Comparison of ENCODE assay signal across 32 cellular contexts in the genomic region with DNA sequence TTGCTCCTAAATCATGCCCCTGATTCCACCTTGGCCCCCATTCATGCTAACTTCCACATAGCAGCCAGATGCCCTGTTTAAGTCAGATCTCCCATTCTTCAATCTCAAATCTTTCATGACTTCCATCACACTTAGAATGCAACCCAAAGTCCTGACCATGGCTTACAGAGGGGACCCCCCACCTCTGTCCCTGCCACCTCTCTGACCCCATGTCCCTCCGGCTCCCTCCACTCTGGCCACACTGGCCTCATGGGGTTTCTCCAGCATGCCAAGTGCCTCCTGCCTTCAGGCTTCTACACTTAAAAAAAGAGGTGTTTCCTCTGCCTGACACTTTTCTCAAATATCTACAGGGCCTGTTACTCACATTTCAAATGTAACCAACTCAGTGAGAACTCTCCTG.
A peak's percentile ranks its signal among the peaks of the same experiment; 100 is the strongest.
DNase-seq lines count a peak whose midpoint lies in the region; ATAC-seq and TF ChIP-seq lines count a peak whose summit lies in the region.
"Had no signal": no experiment of that assay in that cellular context is flagged by ENCODE, and none has a peak within 500 bp of the region (broad histone marks: within the 10 kb centered on the region; RNA-seq: fewer than 3 reads in every experiment).

No MANE protein-coding gene starts in this region.

- intact Hi-C loops in esophagus muscularis mucosa (cut with DNase I) (no loop called here), body of pancreas (cut with DNase I) (no loop called here)

- peaks cover 0 to 15% (median 7%) of the 10 kb centered on the region in 4 donors for H3K9me3 ChIP-seq in esophagus muscularis mucosa
- H3K9me3 ChIP-seq in body of pancreas = no peaks in the 10 kb centered on the region
- H3K9me3 ChIP-seq: BE2C, Caco-2 had no signal

- no peak overlapping the region for H3K4me3 Mint-ChIP-seq in osteocyte (ENCODE audit: unreplicated experiment)
- H3K4me3 Mint-ChIP-seq in progenitor cell of endocrine pancreas (ENCODE audit: low read depth) = no peak overlapping the region
- H3K4me3 Mint-ChIP-seq: B cell; CD14-positive monocyte; CD4-positive, alpha-beta memory T cell; CD4-positive, alpha-beta T cell; CD4-positive, CD25-positive, alpha-beta regulatory T cell; CD8-positive, alpha-beta memory T cell; CD8-positive, alpha-beta T cell had no signal

- H3K27me3 ChIP-seq in esophagus muscularis mucosa (no peaks in the 10 kb centered on the region), body of pancreas (no peaks in the 10 kb centered on the region)
- H3K27me3 ChIP-seq: BE2C; BLaER1; BLaER1 treated with 17β-estradiol and CSF1 and Interleukin-3, amounts not matched to agents 10 nM and 100 nM had no signal

- H3K36me3 ChIP-seq in esophagus muscularis mucosa (no peaks in the 10 kb centered on the region), body of pancreas (replicated peaks in 1 of 2; ENCODE audit: insufficient read depth in 1 of 2, low read depth in 2 of 2) (no peaks in the 10 kb centered on the region)
- H3K36me3 ChIP-seq: BE2C; BLaER1; BLaER1 treated with 17β-estradiol and CSF1 and Interleukin-3, amounts not matched to agents 10 nM and 100 nM had no signal

- TF ChIP-seq CTCF in esophagus muscularis mucosa (IDR thresholded peaks at IDR 0.05) (no peak), osteocyte (IDR thresholded peaks at IDR 0.05) (no peak), progenitor cell of endocrine pancreas (IDR thresholded peaks at IDR 0.05; ENCODE audit: unreplicated experiment) (no peak), body of pancreas (IDR thresholded peaks at IDR 0.05) (no peak)

- H3K4me1 Mint-ChIP-seq in osteocyte (ENCODE audit: unreplicated experiment) (no peaks in the 10 kb centered on the region), progenitor cell of endocrine pancreas (ENCODE audit: low read depth) (no peaks in the 10 kb centered on the region)
- H3K4me1 Mint-ChIP-seq: B cell; CD14-positive monocyte; CD4-positive, alpha-beta memory T cell; CD4-positive, CD25-positive, alpha-beta regulatory T cell; CD8-positive, alpha-beta memory T cell had no signal

- no peaks in the 10 kb centered on the region for H3K4me1 ChIP-seq in esophagus muscularis mucosa
- H3K4me1 ChIP-seq in body of pancreas = no peaks in the 10 kb centered on the region
- H3K4me1 ChIP-seq: A549; BE2C; BLaER1; BLaER1 treated with 17β-estradiol and CSF1 and Interleukin-3, amounts not matched to agents 10 nM and 100 nM; Caco-2 had no signal

- no peak for ATAC-seq in body of pancreas
- ATAC-seq: A549; CD8-positive, alpha-beta T cell had no signal

- H3K36me3 Mint-ChIP-seq in osteocyte (ENCODE audit: unreplicated experiment) (no peaks in the 10 kb centered on the region), progenitor cell of endocrine pancreas (ENCODE audit: insufficient read depth) (no peaks in the 10 kb centered on the region)
- H3K36me3 Mint-ChIP-seq: CD14-positive monocyte; CD4-positive, alpha-beta memory T cell; CD4-positive, CD25-positive, alpha-beta regulatory T cell; CD8-positive, alpha-beta T cell had no signal

- no peak for TF ChIP-seq EP300 in esophagus muscularis mucosa (IDR thresholded peaks at IDR 0.05)

- peaks cover 13% of the 10 kb centered on the region for H3K9me3 Mint-ChIP-seq in osteocyte (ENCODE audit: unreplicated experiment)
- H3K9me3 Mint-ChIP-seq in progenitor cell of endocrine pancreas (ENCODE audit: low read depth) = peaks cover 5% of the 10 kb centered on the region

- no peak overlapping the region for H3K27ac ChIP-seq in esophagus muscularis mucosa (replicated peaks in 1 of 4)
- H3K27ac ChIP-seq in body of pancreas = no peak overlapping the region
- H3K27ac ChIP-seq: 22Rv1; A549; BLaER1; BLaER1 treated with 17β-estradiol and CSF1 and Interleukin-3, amounts not matched to agents 10 nM and 100 nM; C4-2B had no signal

- DNase-seq in esophagus muscularis mucosa (ENCODE audit: extremely low spot score) = peak; percentile 66
- DNase-seq in osteocyte (ENCODE audit: extremely low spot score, unreplicated experiment) = peak; percentile 65
- no peak for DNase-seq in progenitor cell of endocrine pancreas (ENCODE audit: low spot score, unreplicated experiment)
- no peak for DNase-seq in body of pancreas
- DNase-seq in NCI-H1417 treated with DMSO at 0.1 percent for 48 hours (lab: John Stamatoyannopoulos, UW) = no peak
- DNase-seq in DMS153 (lab: John Stamatoyannopoulos, UW) = no peak
- DNase-seq: 8988T; ACHN; AML-193; BE2C; C1 segment of cervical spinal cord; Caco-2; Calu3; CD4-positive, alpha-beta memory T cell; CD4-positive, alpha-beta T cell; CD4-positive, CD25-positive, alpha-beta regulatory T cell; CD8-positive, alpha-beta memory T cell; CD8-positive, alpha-beta T cell; COR-L47; DMS 273 treated with DMSO at 0.1 percent for 48 hours; DMS53; DMS79; DMS79 treated with DMSO at 0.1 percent for 48 hours; DND-41; EL had no signal

- TF ChIP-seq POLR2A in esophagus muscularis mucosa (IDR thresholded peaks at IDR 0.05; ENCODE audit: low read depth) (no peak), body of pancreas (IDR thresholded peaks at IDR 0.05) (no peak)

- no peak overlapping the region for H3K4me3 ChIP-seq in esophagus muscularis mucosa
- no peak overlapping the region for H3K4me3 ChIP-seq in body of pancreas
- H3K4me3 ChIP-seq: A549; BLaER1; BLaER1 treated with 17β-estradiol and CSF1 and Interleukin-3, amounts not matched to agents 10 nM and 100 nM had no signal

- H3K27me3 Mint-ChIP-seq in osteocyte (ENCODE audit: unreplicated experiment) (peaks cover 34% of the 10 kb centered on the region), progenitor cell of endocrine pancreas (peaks cover 4% of the 10 kb centered on the region)

- WGBS in esophagus muscularis mucosa = 100% methylated on average over 1 of the region's 1 CpG
- WGBS in body of pancreas, 2 donors = 87 to 93% methylated on average over 1 of the region's 1 CpG

- H3K27ac Mint-ChIP-seq in osteocyte (ENCODE audit: unreplicated experiment) = no peak overlapping the region
- H3K27ac Mint-ChIP-seq in progenitor cell of endocrine pancreas = peak overlapping the region; percentile 40
- H3K27ac Mint-ChIP-seq: B cell; CD14-positive monocyte; CD4-positive, alpha-beta T cell; CD4-positive, CD25-positive, alpha-beta regulatory T cell; CD8-positive, alpha-beta memory T cell; CD8-positive, alpha-beta T cell had no signal

Comparison
In these comparisons a context has a peak if more than half of its experiments do, and no peak if none do; other contexts are left out.
1. DNase-seq: peak in esophagus muscularis mucosa (single experiment) and osteocyte (single experiment); none in progenitor cell of endocrine pancreas (single experiment), body of pancreas (0 of 4), NCI-H1417 treated with DMSO at 0.1 percent for 48 hours (single experiment) and DMS153 (single experiment).